Comparison of ENCODE assay signal across 12 cellular contexts in the genomic region with DNA sequence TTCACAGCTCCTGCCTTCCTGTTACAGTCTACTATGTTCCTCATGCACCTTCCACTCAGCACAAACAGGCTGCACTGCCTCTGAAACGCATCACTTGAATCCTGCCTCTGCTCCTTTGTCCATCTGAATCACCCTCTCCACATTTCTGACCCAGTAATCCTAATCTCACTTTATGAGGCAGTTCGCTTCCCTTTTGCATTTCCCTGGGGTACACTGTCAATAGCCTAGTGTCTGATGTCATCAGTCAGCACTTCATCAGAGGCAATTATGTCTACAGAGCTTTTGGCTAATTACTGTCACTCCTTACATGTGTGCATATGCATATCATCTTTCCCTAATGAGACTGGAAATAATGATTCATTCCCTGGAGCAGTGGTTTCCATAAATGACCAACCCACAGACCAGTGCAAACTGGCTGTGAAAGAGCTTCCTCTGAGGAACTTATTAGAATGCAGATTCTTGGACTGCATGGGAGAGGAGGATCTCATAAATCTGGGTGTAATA. TPM values are rescaled to one million over a fixed set of nuclear protein-coding genes. Genes with fewer than 3 reads are reported as not detected.
DNase-seq lines count a peak whose midpoint lies in the region; ATAC-seq and TF ChIP-seq lines count a peak whose summit lies in the region.
"Had no signal": no experiment of that assay in that cellular context is flagged by ENCODE, and none has a peak within 500 bp of the region (broad histone marks: within the 10 kb centered on the region; RNA-seq: fewer than 3 reads in every experiment).

No MANE protein-coding gene starts in this region.

- TF ChIP-seq CTCF in Calu3 (IDR thresholded peaks at IDR 0.05; ENCODE audit: unreplicated experiment): no peak
- TF ChIP-seq CTCF in left lung (IDR thresholded peaks at IDR 0.05): no peak

- CTCF ChIA-PET in Calu3 (lab: Charles Lee): no interaction called here

- no peaks in the 10 kb centered on the region for H3K9me3 Mint-ChIP-seq in Calu3 (ENCODE audit: low read depth, unreplicated experiment)
- no peaks in the 10 kb centered on the region for H3K9me3 Mint-ChIP-seq in activated naive CD8-positive, alpha-beta T cell treated with anti-CD3 and anti-CD28 coated beads, Interleukin-2, amount 10 ng/mL, durations not matched to agents 7 days and 5 days
- H3K9me3 Mint-ChIP-seq: immature natural killer cell; natural killer cell treated with Interleukin-12 subunit alpha and Interleukin-12 subunit beta and Interleukin-15 and Interleukin-18, amount 100 ng/mL, for 72 hours had no signal

- peaks cover 6% of the 10 kb centered on the region for H3K36me3 Mint-ChIP-seq in Calu3 (ENCODE audit: insufficient read depth, unreplicated experiment)
- peaks cover 1% of the 10 kb centered on the region for H3K36me3 Mint-ChIP-seq in activated naive CD8-positive, alpha-beta T cell treated with anti-CD3 and anti-CD28 coated beads, Interleukin-2, amount 10 ng/mL, durations not matched to agents 7 days and 5 days
- H3K36me3 Mint-ChIP-seq: natural killer cell treated with Interleukin-12 subunit alpha and Interleukin-12 subunit beta and Interleukin-15 and Interleukin-18, amount 100 ng/mL, for 72 hours had no signal

- no TSS peak for BruUV-seq in Calu3 (replicated peaks; lab: Mats Ljungman, UMichigan)

- H3K36me3 ChIP-seq in left lung: peaks cover 0 to 20% of the 10 kb centered on the region in 2 donors

- peaks cover 12% of the 10 kb centered on the region for H3K4me1 Mint-ChIP-seq in Calu3 (ENCODE audit: low read depth, unreplicated experiment)
- H3K4me1 Mint-ChIP-seq in activated naive CD8-positive, alpha-beta T cell treated with anti-CD3 and anti-CD28 coated beads, Interleukin-2, amount 10 ng/mL, durations not matched to agents 7 days and 5 days: peaks cover 12% of the 10 kb centered on the region

- no peak overlapping the region for H3K4me3 ChIP-seq in left lung

- no peaks in the 10 kb centered on the region for H3K27me3 Mint-ChIP-seq in Calu3 (ENCODE audit: unreplicated experiment)
- H3K27me3 Mint-ChIP-seq in activated naive CD8-positive, alpha-beta T cell treated with anti-CD3 and anti-CD28 coated beads, Interleukin-2, amount 10 ng/mL, durations not matched to agents 7 days and 5 days: no peaks in the 10 kb centered on the region
- H3K27me3 Mint-ChIP-seq: natural killer cell treated with Interleukin-12 subunit alpha and Interleukin-12 subunit beta and Interleukin-15 and Interleukin-18, amount 100 ng/mL, for 72 hours had no signal

- POLR2A ChIA-PET in activated naive CD8-positive, alpha-beta T cell treated with anti-CD3 and anti-CD28 coated beads, Interleukin-2, amount 10 ng/mL, durations not matched to agents 7 days and 5 days (lab: Charles Lee): no interaction called here

- no peaks in the 10 kb centered on the region for H3K9me3 ChIP-seq in left lung

- intact Hi-C loops in Calu3 (cut with micrococcal nuclease; ENCODE audit: unreplicated experiment) (no loop called here), left lung (cut with DNase I) (no loop called here)

- peak overlapping the region in 1 of 2 donors; percentile 33 for H3K27ac ChIP-seq in left lung

- no peak for DNase-seq in Calu3
- peak; percentile 60 for DNase-seq in LHCN-M2 (ENCODE audit: low read depth)
- no peak for DNase-seq in activated naive CD8-positive, alpha-beta T cell treated with anti-CD3 and anti-CD28 coated beads, Interleukin-2, amount 10 ng/mL, durations not matched to agents 7 days and 5 days
- DNase-seq in left lung: no peak
- DNase-seq in D341Med (ENCODE audit: low spot score): no peak
- DNase-seq: aorta; immature natural killer cell; stimulated activated CD4-positive, alpha-beta T cell treated with anti-CD3 and anti-CD28 coated beads, Interleukin-15, amount 100 ng/mL, for 24 hours had no signal

- no peaks in the 10 kb centered on the region for H3K27me3 ChIP-seq in left lung

- no peak overlapping the region for H3K4me3 Mint-ChIP-seq in Calu3 (ENCODE audit: low read depth, unreplicated experiment)
- H3K4me3 Mint-ChIP-seq in activated naive CD8-positive, alpha-beta T cell treated with anti-CD3 and anti-CD28 coated beads, Interleukin-2, amount 10 ng/mL, durations not matched to agents 7 days and 5 days: no peak overlapping the region
- H3K4me3 Mint-ChIP-seq: immature natural killer cell; natural killer cell treated with Interleukin-12 subunit alpha and Interleukin-12 subunit beta and Interleukin-15 and Interleukin-18, amount 100 ng/mL, for 72 hours had no signal

- H3K4me1 ChIP-seq in left lung: peaks cover 0 to 49% of the 10 kb centered on the region in 2 donors

- H3K27ac Mint-ChIP-seq in Calu3 (ENCODE audit: unreplicated experiment): peak overlapping the region; percentile 25
- peak overlapping the region; percentile 11 for H3K27ac Mint-ChIP-seq in activated naive CD8-positive, alpha-beta T cell treated with anti-CD3 and anti-CD28 coated beads, Interleukin-2, amount 10 ng/mL, durations not matched to agents 7 days and 5 days

- no peak for ATAC-seq in activated naive CD8-positive, alpha-beta T cell treated with anti-CD3 and anti-CD28 coated beads, Interleukin-2, amount 10 ng/mL, durations not matched to agents 7 days and 5 days (ENCODE audit: low read depth)
- ATAC-seq in left lung: peak; percentile 33
- ATAC-seq in GM21529 (IDR thresholded peaks at IDR 0.05; ENCODE audit: unreplicated experiment): no peak
- no peak for ATAC-seq in GM21717 (IDR thresholded peaks at IDR 0.05; ENCODE audit: unreplicated experiment)
- ATAC-seq in HG02973 (IDR thresholded peaks at IDR 0.05; ENCODE audit: unreplicated experiment): no peak
- ATAC-seq: natural killer cell treated with Interleukin-12 subunit alpha and Interleukin-12 subunit beta and Interleukin-15 and Interleukin-18, amount 100 ng/mL, for 72 hours had no signal

RNA-seq across cellular contexts. Expression of a gene that starts 23.6 kb away (rescaled TPM):
- 0.78 and 1.1 TPM in 2 replicates for total RNA-seq in Calu3 (2022)
- not detected in 2 replicates for total RNA-seq in LHCN-M2 (2014; rRNA removed)
- polyA plus RNA-seq in LHCN-M2 (2012): not detected
- total RNA-seq in activated naive CD8-positive, alpha-beta T cell treated with anti-CD3 and anti-CD28 coated beads, Interleukin-2, amount 10 ng/mL, durations not matched to agents 7 days and 5 days: not detected
- total RNA-seq in left lung: 10 to 100 TPM; 10.6 to 35.7 TPM
- total RNA-seq: natural killer cell treated with Interleukin-12 subunit alpha and Interleukin-12 subunit beta and Interleukin-15 and Interleukin-18, amount 100 ng/mL, for 72 hours had no signal
- polyA plus RNA-seq: immature natural killer cell had no signal
